ENCODE assay signal across 8 cellular contexts in the genomic region with DNA sequence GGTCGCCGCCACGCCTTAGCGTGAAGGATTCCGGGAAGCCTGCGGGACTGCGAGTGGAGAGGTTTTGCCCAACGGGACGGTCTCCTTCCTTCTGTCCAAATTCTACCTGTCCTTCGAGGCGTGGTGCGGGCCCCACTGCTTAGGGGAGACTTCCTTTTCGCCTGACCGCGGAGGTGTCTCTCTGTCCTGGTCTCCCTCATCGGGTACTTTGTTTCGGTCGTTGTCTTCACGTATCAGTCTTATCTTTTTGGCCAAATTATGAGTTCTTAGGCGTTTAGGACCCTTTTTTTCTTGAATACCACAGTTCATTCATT. TPM values are rescaled to one million over a fixed set of nuclear protein-coding genes. Genes with fewer than 3 reads are reported as not detected.
DNase-seq lines count a peak whose midpoint lies in the region; ATAC-seq, FAIRE-seq and TF ChIP-seq lines count a peak whose summit lies in the region.

No MANE protein-coding gene starts in this region.

- FAIRE-seq in A549 (lab: Jason Lieb, UNC) = no peak
- FAIRE-seq in HepG2 (lab: Jason Lieb, UNC) = no peak

- H2AFZ ChIP-seq in GM23248 = peak overlapping the region; percentile 84
- peak overlapping the region; percentile 76 for H2AFZ ChIP-seq in HepG2 (ENCODE audit: low read length)

- no peaks in the 10 kb centered on the region for H3K9me2 ChIP-seq in GM23248 (ENCODE audit: insufficient read depth)

- TF ChIP-seq POLR2A in A549 (IDR thresholded peaks at IDR 0.05; ENCODE audit: low read length) (no peak), HepG2 (IDR thresholded peaks at IDR 0.05; ENCODE audit: insufficient read depth in 1 of 2, low read depth in 2 of 2, low read length in 2 of 2) (no peak)

- H3K27ac Mint-ChIP-seq in activated naive CD4-positive, alpha-beta T cell treated with anti-CD3 and anti-CD28 coated beads, Interleukin-2, amount 50 U/mL, for 72 hours = peak overlapping the region; percentile 88 to 96

- H3K36me3 ChIP-seq in GM23248 (ENCODE audit: low read depth) = 0 out of 2 replicates have a peak, but pooled peaks cover 6% of the 10 kb centered on the region
- H3K36me3 ChIP-seq in HepG2 (replicated peaks in 1 of 2; ENCODE audit: control insufficient read depth in 1 of 2, insufficient read depth in 2 of 2, low read length in 2 of 2) = 0 out of 5 replicates have a peak, but pooled peaks cover 0 to 7% of the 10 kb centered on the region in 2 experiments
- H3K36me3 ChIP-seq in urinary bladder (ENCODE audit: insufficient read depth) = no peaks in the 10 kb centered on the region

- H3K79me2 ChIP-seq in GM23248 (ENCODE audit: insufficient read depth) = peaks cover 41% of the 10 kb centered on the region
- peaks cover 18% of the 10 kb centered on the region for H3K79me2 ChIP-seq in HepG2 (ENCODE audit: insufficient read depth, low read length)

- H3K9me3 Mint-ChIP-seq in activated naive CD4-positive, alpha-beta T cell treated with anti-CD3 and anti-CD28 coated beads, Interleukin-2, amount 50 U/mL, for 72 hours = no peaks in the 10 kb centered on the region

- WGBS in A549 (ENCODE audit: missing lambda C conversion rate) = 1% methylated on average over 13 of the region's 20 CpGs
- WGBS in GM23248 (ENCODE audit: low coverage in 1 of 2, low lambda C conversion rate in 2 of 2, missing lambda C conversion rate in 2 of 2), 2 experiments = 0 to 1% methylated on average over 14 to 20 of the region's 20 CpGs
- WGBS in HepG2 (ENCODE audit: low lambda C conversion rate) = 1% methylated on average over 11 of the region's 20 CpGs
- WGBS in urinary bladder = under 1% methylated on average over 20 of the region's 20 CpGs

- H4K20me1 ChIP-seq in GM23248 (ENCODE audit: insufficient read depth) = no peaks in the 10 kb centered on the region
- no peaks in the 10 kb centered on the region for H4K20me1 ChIP-seq in HepG2 (ENCODE audit: insufficient read depth, low read length)

- H3K27me3 ChIP-seq in GM23248 (replicated peaks; ENCODE audit: insufficient read depth) (no peaks in the 10 kb centered on the region), HepG2 (ENCODE audit: control insufficient read depth in 1 of 2, insufficient read depth in 2 of 2, low read length in 2 of 2) (no peaks in the 10 kb centered on the region; a peak in 1 of 5 replicates)

- peak overlapping the region; percentile 94 for H3K4me3 ChIP-seq in A549
- peak overlapping the region; percentile 96 for H3K4me3 ChIP-seq in GM23248
- H3K4me3 ChIP-seq in HepG2 (replicated peaks in 1 of 3; ENCODE audit: insufficient read depth in 1 of 3, low read depth in 2 of 3, low read length in 3 of 3) = peak overlapping the region; percentile 81 to 98 (median 84)
- H3K4me3 ChIP-seq in urinary bladder (ENCODE audit: low read depth, low read length) = peak overlapping the region; percentile 60

- CTCF ChIA-PET in A549 (lab: Yijun Ruan, JAX) = interaction anchor here (1.1 to 2.1 kb wide), 3 partner anchors 9 to 19 kb away, joined by 3 to 7 read pairs (median 4); no protein-coding TSS in a partner anchor
- CTCF ChIA-PET in HepG2 (lab: Yijun Ruan, JAX; ENCODE audit: low intra/inter-chr PET ratio, low total read pairs) = no interaction called here

- TF ChIP-seq CTCF in A549 (IDR thresholded peaks at IDR 0.05) (no peak), HepG2 (CRISPR knock-in tag; IDR thresholded peaks at IDR 0.05) (peak; percentile 15; the same call in 1 of the 2 replicates)

- H3F3A ChIP-seq in GM23248 (ENCODE audit: insufficient read depth) = peaks cover 11% of the 10 kb centered on the region

- peaks cover 19 to 21% of the 10 kb centered on the region in 2 donors for H3K36me3 Mint-ChIP-seq in activated naive CD4-positive, alpha-beta T cell treated with anti-CD3 and anti-CD28 coated beads, Interleukin-2, amount 50 U/mL, for 72 hours

- in situ Hi-C loops in GM23248 (cut with MboI) = no loop called here
- in situ Hi-C loops in HepG2 (cut with HindIII; ENCODE audit: extremely low pct_ligation_motif_present, low pct_unique_long_range_greater_than_20kb) = no loop called here

- POLR2A ChIA-PET in A549 (lab: Yijun Ruan, JAX) = interaction anchor here (0.6 to 2.4 kb wide), 9 partner anchors 10 to 218 kb away, joined by 3 to 17 read pairs (median 5); partner anchors contain the start of genes C2CD2L, DPAGT1 and NLRX1
- POLR2A ChIA-PET in HepG2 (lab: Yijun Ruan, JAX) = interaction anchor here (0.7 to 3.3 kb wide), 20 partner anchors 9 to 249 kb away, joined by 3 to 75 read pairs (median 6); partner anchors contain the start of genes C1QTNF5, C2CD2L, CBL and DPAGT1

- intact Hi-C loops in HepG2 (cut with micrococcal nuclease; ENCODE audit: unreplicated experiment) = loop anchor here (2.0 kb wide), 1 partner anchor 21 kb away; the partner anchor contains the start of gene DPAGT1

- H3K4me2 ChIP-seq in A549 (peak overlapping the region; percentile 98), GM23248 (ENCODE audit: unreplicated experiment) (peak overlapping the region; percentile 99), HepG2 (ENCODE audit: low read depth, low read length) (peak overlapping the region; percentile 74)

- H3K27ac ChIP-seq in A549 (peak overlapping the region; percentile 80 to 86), GM23248 (peak overlapping the region; percentile 57), HepG2 (ENCODE audit: extremely low read length, insufficient read depth, low read length) (peak overlapping the region; percentile 55), urinary bladder (ENCODE audit: low read depth) (no peak overlapping the region)

- ATAC-seq in A549 (no peak; a peak in 1 of 6 replicates), HepG2 (no peak), GM19324 (IDR thresholded peaks at IDR 0.05; ENCODE audit: low FRiP score, unreplicated experiment) (no peak)
- ATAC-seq in activated naive CD4-positive, alpha-beta T cell treated with anti-CD3 and anti-CD28 coated beads, Interleukin-2, amount 50 U/mL, for 72 hours = peak in 1 of 2 donors; percentile 10

- TF ChIP-seq RAD21 in A549 (conservative IDR thresholded peaks at IDR 0.05 in 1 of 2, IDR thresholded peaks at IDR 0.05 in 1 of 2) = no peak
- TF ChIP-seq RAD21 in HepG2 (CRISPR knock-in tag; IDR thresholded peaks at IDR 0.05) = no peak

- BruUV-seq in HepG2 (replicated peaks; lab: Mats Ljungman, UMichigan) = TSS peak; percentile 81

- H3K4me1 ChIP-seq in A549 = peaks cover 10% of the 10 kb centered on the region; the same call in 1 of the 3 replicates
- peaks cover 7% of the 10 kb centered on the region for H3K4me1 ChIP-seq in GM23248 (ENCODE audit: insufficient read depth)
- peaks cover 36% of the 10 kb centered on the region for H3K4me1 ChIP-seq in HepG2 (ENCODE audit: insufficient read depth, low read length)
- peaks cover 2% of the 10 kb centered on the region for H3K4me1 ChIP-seq in urinary bladder (ENCODE audit: insufficient read depth)

- H3K9ac ChIP-seq in GM23248 = peak overlapping the region; percentile 84
- peak overlapping the region; percentile 90 for H3K9ac ChIP-seq in HepG2 (ENCODE audit: insufficient read depth, low read depth, low read length)

- TF ChIP-seq EP300 in A549 (IDR thresholded peaks at IDR 0.05) (no peak), HepG2 (IDR thresholded peaks at IDR 0.05; ENCODE audit: low read depth in 2 of 2, low read length in 2 of 2) (no peak), HepG2 (CRISPR knock-in tag; IDR thresholded peaks at IDR 0.05; ENCODE audit: borderline replicate concordance) (no peak)

- no peaks in the 10 kb centered on the region for H3K9me3 ChIP-seq in A549
- no peaks in the 10 kb centered on the region for H3K9me3 ChIP-seq in GM23248 (ENCODE audit: low read depth)
- H3K9me3 ChIP-seq in HepG2 (ENCODE audit: low read length) = no peaks in the 10 kb centered on the region

- no peak for DNase-seq in A549 (ENCODE audit: low read depth in 1 of 2, low spot score in 1 of 2)
- DNase-seq in GM23248 = peak; percentile 9
- DNase-seq in activated naive CD4-positive, alpha-beta T cell treated with anti-CD3 and anti-CD28 coated beads, Interleukin-2, amount 50 U/mL, for 72 hours (ENCODE audit: low spot score in 2 of 2) = no peak
- no peak for DNase-seq in HepG2 (ENCODE audit: low spot score)
- no peak for DNase-seq in ureter (ENCODE audit: low spot score)
- no peak for DNase-seq in MV-4-11 (lab: John Stamatoyannopoulos, UW)

RNA-seq across cellular contexts. Expression of gene HINFP, which starts 0.4 kb away (rescaled TPM):
- 13.0 and 16.3 TPM in 2 replicates for polyA plus RNA-seq in A549 (2011; rRNA removed)
- 11.6 and 14.6 TPM in 2 replicates for polyA plus RNA-seq in A549 (2012; cell fraction: cytosol; rRNA removed)
- 30.1 and 38.3 TPM in 2 replicates for polyA plus RNA-seq in A549 (2012; cell fraction: nucleus; rRNA removed)
- 10.0 to 11.7 TPM (median 10.3 TPM) in 3 replicates for polyA plus RNA-seq in A549 (2017; fragmentation: RNase III; extraction: RNeasy Plus Mini Kit Qiagen cat#74134 plus additional on column Dnase treatment)
- polyA minus RNA-seq in A549 (2011; rRNA and poly(A)+ RNA removed) = 19.5 and 31.3 TPM in 2 replicates
- total RNA-seq in GM23248 (2014; rRNA removed; shearing (Covaris generic)) = 24.9 and 31.8 TPM in 2 replicates
- 8.3 and 9.1 TPM in 2 replicates for polyA plus RNA-seq in GM23248 (2016; fragmentation: Nextera tagmentation; extraction: Ambion mirVana)
- total RNA-seq in activated naive CD4-positive, alpha-beta T cell treated with anti-CD3 and anti-CD28 coated beads, Interleukin-2, amount 50 U/mL, for 72 hours = 10 to 100 TPM; 38.0 to 53.3 TPM
- 13.3 and 15.1 TPM in 2 replicates for total RNA-seq in HepG2 (2016; rRNA removed; fragmentation: Illumina TruSeq; extraction: Trizol)
- 19.3 and 21.2 TPM in 2 replicates for total RNA-seq in HepG2 (2016; cell fraction: cytosol; rRNA removed; fragmentation: Illumina TruSeq; extraction: Trizol; ENCODE audit: low read depth)
- 13.0 and 15.1 TPM in 2 replicates for total RNA-seq in HepG2 (2016; cell fraction: insoluble cytoplasmic fraction; rRNA removed; fragmentation: Illumina TruSeq; extraction: Trizol)
- total RNA-seq in HepG2 (2016; cell fraction: membrane; rRNA removed; fragmentation: Illumina TruSeq; extraction: Trizol) = 11.9 and 13.6 TPM in 2 replicates
- total RNA-seq in HepG2 (2016; cell fraction: nucleus; rRNA removed; fragmentation: Illumina TruSeq; extraction: Trizol) = 14.0 and 18.0 TPM in 2 replicates
- polyA plus RNA-seq in HepG2 (2011; rRNA removed) = 21.4 and 27.5 TPM in 2 replicates
- 15.9 and 17.5 TPM in 2 replicates for polyA plus RNA-seq in HepG2 (2011; cell fraction: cytosol; rRNA removed)
- polyA plus RNA-seq in HepG2 (2011; cell fraction: nucleus; rRNA removed) = 47.6 and 50.8 TPM in 2 replicates
- 8.2 and 13.4 TPM in 2 replicates for polyA plus RNA-seq in HepG2 (2012)
- polyA plus RNA-seq in HepG2 (2016; cell fraction: cytosol; fragmentation: Illumina TruSeq; extraction: Trizol; ENCODE audit: low read depth) = 2.5 and 2.6 TPM in 2 replicates
- polyA plus RNA-seq in HepG2 (2016; cell fraction: insoluble cytoplasmic fraction; fragmentation: Illumina TruSeq; extraction: Trizol; ENCODE audit: low read depth) = 14.5 and 17.5 TPM in 2 replicates
- 4.6 and 5.7 TPM in 2 replicates for polyA plus RNA-seq in HepG2 (2016; cell fraction: membrane; fragmentation: Illumina TruSeq; extraction: Trizol; ENCODE audit: low read depth)
- 29.7 and 32.0 TPM in 2 replicates for polyA plus RNA-seq in HepG2 (2016; cell fraction: nucleus; fragmentation: Illumina TruSeq; extraction: Trizol; ENCODE audit: insufficient read depth, low read depth)
- 40.6 and 44.8 TPM in 2 replicates for polyA minus RNA-seq in HepG2 (2011; rRNA and poly(A)+ RNA removed; ENCODE audit: low replicate concordance)
- 12.8 and 13.3 TPM in 2 replicates for polyA minus RNA-seq in HepG2 (2011; cell fraction: cytosol; rRNA and poly(A)+ RNA removed)
- polyA minus RNA-seq in HepG2 (2011; cell fraction: nucleus; rRNA and poly(A)+ RNA removed) = 32.8 and 34.8 TPM in 2 replicates
- 16.5 TPM for total RNA-seq in urinary bladder
- 17.6 TPM for polyA plus RNA-seq in urinary bladder
- total RNA-seq in ureter = 28.8 TPM

RNA-seq across cellular contexts. Expression of gene C2CD2L, which starts 14.6 kb away (rescaled TPM):
- polyA plus RNA-seq in A549 (2011; rRNA removed) (2.4 and 3.5 TPM in 2 replicates), A549 (2017; fragmentation: RNase III; extraction: RNeasy Plus Mini Kit Qiagen cat#74134 plus additional on column Dnase treatment) (4.1 to 4.8 TPM (median 4.2 TPM) in 3 replicates), GM23248 (2016; fragmentation: Nextera tagmentation; extraction: Ambion mirVana) (2.6 and 3.1 TPM in 2 replicates), HepG2 (2011; rRNA removed) (5.5 and 6.0 TPM in 2 replicates), urinary bladder (9.8 TPM)
- polyA plus RNA-seq in A549 (2012; cell fraction: cytosol; rRNA removed) = 4.0 and 5.3 TPM in 2 replicates
- polyA plus RNA-seq in A549 (2012; cell fraction: nucleus; rRNA removed) = 13.3 and 14.2 TPM in 2 replicates
- 10.6 and 11.8 TPM in 2 replicates for polyA minus RNA-seq in A549 (2011; rRNA and poly(A)+ RNA removed)
- 4.1 and 4.7 TPM in 2 replicates for total RNA-seq in GM23248 (2014; rRNA removed; shearing (Covaris generic))
- total RNA-seq in activated naive CD4-positive, alpha-beta T cell treated with anti-CD3 and anti-CD28 coated beads, Interleukin-2, amount 50 U/mL, for 72 hours = 10 to 100 TPM; 19.1 to 43.2 TPM
- total RNA-seq in HepG2 (2016; rRNA removed; fragmentation: Illumina TruSeq; extraction: Trizol) (1.2 and 3.7 TPM in 2 replicates), urinary bladder (3.4 TPM), ureter (10.1 TPM)
- total RNA-seq in HepG2 (2016; cell fraction: cytosol; rRNA removed; fragmentation: Illumina TruSeq; extraction: Trizol; ENCODE audit: low read depth) = 0.79 and 1.4 TPM in 2 replicates
- 1.5 and 3.1 TPM in 2 replicates for total RNA-seq in HepG2 (2016; cell fraction: insoluble cytoplasmic fraction; rRNA removed; fragmentation: Illumina TruSeq; extraction: Trizol)
- total RNA-seq in HepG2 (2016; cell fraction: membrane; rRNA removed; fragmentation: Illumina TruSeq; extraction: Trizol) = 1.6 and 1.9 TPM in 2 replicates
- 5.6 and 5.7 TPM in 2 replicates for total RNA-seq in HepG2 (2016; cell fraction: nucleus; rRNA removed; fragmentation: Illumina TruSeq; extraction: Trizol)
- 3.1 and 3.8 TPM in 2 replicates for polyA plus RNA-seq in HepG2 (2011; cell fraction: cytosol; rRNA removed)
- polyA plus RNA-seq in HepG2 (2011; cell fraction: nucleus; rRNA removed) = 19.5 and 20.9 TPM in 2 replicates
- polyA plus RNA-seq in HepG2 (2012) = 3.6 and 6.9 TPM in 2 replicates
- polyA plus RNA-seq in HepG2 (2016; cell fraction: cytosol; fragmentation: Illumina TruSeq; extraction: Trizol; ENCODE audit: low read depth) = 0.15 and 0.31 TPM in 2 replicates
- 1.6 and 2.4 TPM in 2 replicates for polyA plus RNA-seq in HepG2 (2016; cell fraction: insoluble cytoplasmic fraction; fragmentation: Illumina TruSeq; extraction: Trizol; ENCODE audit: low read depth)
- 1.5 TPM in 2 replicates for polyA plus RNA-seq in HepG2 (2016; cell fraction: membrane; fragmentation: Illumina TruSeq; extraction: Trizol; ENCODE audit: low read depth)
- polyA plus RNA-seq in HepG2 (2016; cell fraction: nucleus; fragmentation: Illumina TruSeq; extraction: Trizol; ENCODE audit: insufficient read depth, low read depth) = 13.0 and 14.1 TPM in 2 replicates
- 12.9 and 18.4 TPM in 2 replicates for polyA minus RNA-seq in HepG2 (2011; rRNA and poly(A)+ RNA removed; ENCODE audit: low replicate concordance)
- polyA minus RNA-seq in HepG2 (2011; cell fraction: cytosol; rRNA and poly(A)+ RNA removed) = 2.0 and 5.5 TPM in 2 replicates
- polyA minus RNA-seq in HepG2 (2011; cell fraction: nucleus; rRNA and poly(A)+ RNA removed) = 10.0 and 17.3 TPM in 2 replicates

RNA-seq across cellular contexts. Expression of gene DPAGT1, which starts 20.1 kb away (rescaled TPM):
- 81.4 and 86.9 TPM in 2 replicates for polyA plus RNA-seq in A549 (2011; rRNA removed)
- polyA plus RNA-seq in A549 (2012; cell fraction: cytosol; rRNA removed) = 47.6 and 51.1 TPM in 2 replicates
- polyA plus RNA-seq in A549 (2012; cell fraction: nucleus; rRNA removed) = 128 and 131 TPM in 2 replicates
- polyA plus RNA-seq in A549 (2017; fragmentation: RNase III; extraction: RNeasy Plus Mini Kit Qiagen cat#74134 plus additional on column Dnase treatment) = 42.1 to 47.6 TPM (median 43.7 TPM) in 3 replicates
- polyA minus RNA-seq in A549 (2011; rRNA and poly(A)+ RNA removed) = 102 and 104 TPM in 2 replicates
- 30.0 and 30.9 TPM in 2 replicates for total RNA-seq in GM23248 (2014; rRNA removed; shearing (Covaris generic))
- polyA plus RNA-seq in GM23248 (2016; fragmentation: Nextera tagmentation; extraction: Ambion mirVana) = 68.6 and 73.6 TPM in 2 replicates
- 10 to 100 TPM; 74.7 to 79.9 TPM for total RNA-seq in activated naive CD4-positive, alpha-beta T cell treated with anti-CD3 and anti-CD28 coated beads, Interleukin-2, amount 50 U/mL, for 72 hours
- 15.1 and 37.6 TPM in 2 replicates for total RNA-seq in HepG2 (2016; rRNA removed; fragmentation: Illumina TruSeq; extraction: Trizol)
- total RNA-seq in HepG2 (2016; cell fraction: cytosol; rRNA removed; fragmentation: Illumina TruSeq; extraction: Trizol; ENCODE audit: low read depth) = 9.0 and 10.4 TPM in 2 replicates
- total RNA-seq in HepG2 (2016; cell fraction: insoluble cytoplasmic fraction; rRNA removed; fragmentation: Illumina TruSeq; extraction: Trizol) = 13.6 and 37.2 TPM in 2 replicates
- total RNA-seq in HepG2 (2016; cell fraction: membrane; rRNA removed; fragmentation: Illumina TruSeq; extraction: Trizol) = 11.6 and 12.3 TPM in 2 replicates
- 44.3 and 47.6 TPM in 2 replicates for total RNA-seq in HepG2 (2016; cell fraction: nucleus; rRNA removed; fragmentation: Illumina TruSeq; extraction: Trizol)
- 63.9 and 70.7 TPM in 2 replicates for polyA plus RNA-seq in HepG2 (2011; rRNA removed)
- 58.3 and 83.9 TPM in 2 replicates for polyA plus RNA-seq in HepG2 (2011; cell fraction: cytosol; rRNA removed)
- polyA plus RNA-seq in HepG2 (2011; cell fraction: nucleus; rRNA removed) = 188 and 198 TPM in 2 replicates
- polyA plus RNA-seq in HepG2 (2012) = 29.8 and 34.0 TPM in 2 replicates
- 7.4 and 9.5 TPM in 2 replicates for polyA plus RNA-seq in HepG2 (2016; cell fraction: cytosol; fragmentation: Illumina TruSeq; extraction: Trizol; ENCODE audit: low read depth)
- 22.6 and 25.1 TPM in 2 replicates for polyA plus RNA-seq in HepG2 (2016; cell fraction: insoluble cytoplasmic fraction; fragmentation: Illumina TruSeq; extraction: Trizol; ENCODE audit: low read depth)
- polyA plus RNA-seq in HepG2 (2016; cell fraction: membrane; fragmentation: Illumina TruSeq; extraction: Trizol; ENCODE audit: low read depth) = 11.7 and 14.0 TPM in 2 replicates
- polyA plus RNA-seq in HepG2 (2016; cell fraction: nucleus; fragmentation: Illumina TruSeq; extraction: Trizol; ENCODE audit: insufficient read depth, low read depth) = 111 TPM in 2 replicates
- 144 and 162 TPM in 2 replicates for polyA minus RNA-seq in HepG2 (2011; rRNA and poly(A)+ RNA removed; ENCODE audit: low replicate concordance)
- 27.4 and 33.9 TPM in 2 replicates for polyA minus RNA-seq in HepG2 (2011; cell fraction: cytosol; rRNA and poly(A)+ RNA removed)
- polyA minus RNA-seq in HepG2 (2011; cell fraction: nucleus; rRNA and poly(A)+ RNA removed) = 47.9 and 50.1 TPM in 2 replicates
- 12.1 TPM for total RNA-seq in urinary bladder
- polyA plus RNA-seq in urinary bladder = 29.1 TPM
- total RNA-seq in ureter = 45.4 TPM

RNA-seq across cellular contexts. Expression of gene ABCG4, which starts 27.1 kb away (rescaled TPM):
- polyA plus RNA-seq in A549 (2011; rRNA removed) (0.10 and 0.25 TPM in 2 replicates), A549 (2017; fragmentation: RNase III; extraction: RNeasy Plus Mini Kit Qiagen cat#74134 plus additional on column Dnase treatment) (0.33 to 0.44 TPM (median 0.35 TPM) in 3 replicates), GM23248 (2016; fragmentation: Nextera tagmentation; extraction: Ambion mirVana) (0.06 and 0.14 TPM in 2 replicates), HepG2 (2011; rRNA removed) (not detected in 2 replicates), urinary bladder (0.18 TPM)
- polyA plus RNA-seq in A549 (2012; cell fraction: cytosol; rRNA removed) = 0.17 and 0.30 TPM in 2 replicates
- 0.79 and 1.1 TPM in 2 replicates for polyA plus RNA-seq in A549 (2012; cell fraction: nucleus; rRNA removed)
- polyA minus RNA-seq in A549 (2011; rRNA and poly(A)+ RNA removed) = 0.39 and 0.54 TPM in 2 replicates
- total RNA-seq in GM23248 (2014; rRNA removed; shearing (Covaris generic)) = not detected in 2 replicates
- total RNA-seq in activated naive CD4-positive, alpha-beta T cell treated with anti-CD3 and anti-CD28 coated beads, Interleukin-2, amount 50 U/mL, for 72 hours = under 1 TPM; 0.12 to 0.25 TPM
- total RNA-seq in HepG2 (2016; rRNA removed; fragmentation: Illumina TruSeq; extraction: Trizol) (not detected in 2 replicates), urinary bladder (0.95 TPM), ureter (0.42 TPM)
- not detected in 2 replicates for total RNA-seq in HepG2 (2016; cell fraction: cytosol; rRNA removed; fragmentation: Illumina TruSeq; extraction: Trizol; ENCODE audit: low read depth)
- not detected in 2 replicates for total RNA-seq in HepG2 (2016; cell fraction: insoluble cytoplasmic fraction; rRNA removed; fragmentation: Illumina TruSeq; extraction: Trizol)
- total RNA-seq in HepG2 (2016; cell fraction: membrane; rRNA removed; fragmentation: Illumina TruSeq; extraction: Trizol) = not detected in 2 replicates
- total RNA-seq in HepG2 (2016; cell fraction: nucleus; rRNA removed; fragmentation: Illumina TruSeq; extraction: Trizol) = not detected in 2 replicates
- not detected in 2 replicates for polyA plus RNA-seq in HepG2 (2011; cell fraction: cytosol; rRNA removed)
- polyA plus RNA-seq in HepG2 (2011; cell fraction: nucleus; rRNA removed) = 0.05 TPM in 1 of 2 replicates, not detected in the other
- not detected in 2 replicates for polyA plus RNA-seq in HepG2 (2012)
- polyA plus RNA-seq in HepG2 (2016; cell fraction: cytosol; fragmentation: Illumina TruSeq; extraction: Trizol; ENCODE audit: low read depth) = not detected in 2 replicates
- not detected in 2 replicates for polyA plus RNA-seq in HepG2 (2016; cell fraction: insoluble cytoplasmic fraction; fragmentation: Illumina TruSeq; extraction: Trizol; ENCODE audit: low read depth)
- not detected in 2 replicates for polyA plus RNA-seq in HepG2 (2016; cell fraction: membrane; fragmentation: Illumina TruSeq; extraction: Trizol; ENCODE audit: low read depth)
- polyA plus RNA-seq in HepG2 (2016; cell fraction: nucleus; fragmentation: Illumina TruSeq; extraction: Trizol; ENCODE audit: insufficient read depth, low read depth) = not detected in 2 replicates
- 0.52 TPM in 1 of 2 replicates, not detected in the other for polyA minus RNA-seq in HepG2 (2011; rRNA and poly(A)+ RNA removed; ENCODE audit: low replicate concordance)
- polyA minus RNA-seq in HepG2 (2011; cell fraction: cytosol; rRNA and poly(A)+ RNA removed) = not detected in 2 replicates
- polyA minus RNA-seq in HepG2 (2011; cell fraction: nucleus; rRNA and poly(A)+ RNA removed) = not detected in 2 replicates

RNA-seq across cellular contexts. Expression of gene HMBS, which starts 37.1 kb away (rescaled TPM):
- polyA plus RNA-seq in A549 (2011; rRNA removed) (62.2 and 77.6 TPM in 2 replicates), A549 (2017; fragmentation: RNase III; extraction: RNeasy Plus Mini Kit Qiagen cat#74134 plus additional on column Dnase treatment) (48.8 to 51.7 TPM (median 49.1 TPM) in 3 replicates), GM23248 (2016; fragmentation: Nextera tagmentation; extraction: Ambion mirVana) (46.1 and 53.3 TPM in 2 replicates), HepG2 (2011; rRNA removed) (46.8 and 46.9 TPM in 2 replicates), urinary bladder (19.0 TPM)
- polyA plus RNA-seq in A549 (2012; cell fraction: cytosol; rRNA removed) = 71.6 and 74.7 TPM in 2 replicates
- 83.1 and 86.5 TPM in 2 replicates for polyA plus RNA-seq in A549 (2012; cell fraction: nucleus; rRNA removed)
- 56.8 and 74.4 TPM in 2 replicates for polyA minus RNA-seq in A549 (2011; rRNA and poly(A)+ RNA removed)
- 5.1 and 8.5 TPM in 2 replicates for total RNA-seq in GM23248 (2014; rRNA removed; shearing (Covaris generic))
- 10 to 100 TPM; 20.0 to 35.7 TPM for total RNA-seq in activated naive CD4-positive, alpha-beta T cell treated with anti-CD3 and anti-CD28 coated beads, Interleukin-2, amount 50 U/mL, for 72 hours
- total RNA-seq in HepG2 (2016; rRNA removed; fragmentation: Illumina TruSeq; extraction: Trizol) (9.4 and 14.0 TPM in 2 replicates), urinary bladder (6.5 TPM), ureter (26.4 TPM)
- total RNA-seq in HepG2 (2016; cell fraction: cytosol; rRNA removed; fragmentation: Illumina TruSeq; extraction: Trizol; ENCODE audit: low read depth) = 11.3 and 12.0 TPM in 2 replicates
- 10.3 and 11.8 TPM in 2 replicates for total RNA-seq in HepG2 (2016; cell fraction: insoluble cytoplasmic fraction; rRNA removed; fragmentation: Illumina TruSeq; extraction: Trizol)
- total RNA-seq in HepG2 (2016; cell fraction: membrane; rRNA removed; fragmentation: Illumina TruSeq; extraction: Trizol) = 17.7 and 22.9 TPM in 2 replicates
- total RNA-seq in HepG2 (2016; cell fraction: nucleus; rRNA removed; fragmentation: Illumina TruSeq; extraction: Trizol) = 19.9 and 22.9 TPM in 2 replicates
- 36.8 and 52.6 TPM in 2 replicates for polyA plus RNA-seq in HepG2 (2011; cell fraction: cytosol; rRNA removed)
- 114 and 141 TPM in 2 replicates for polyA plus RNA-seq in HepG2 (2011; cell fraction: nucleus; rRNA removed)
- polyA plus RNA-seq in HepG2 (2012) = 25.3 and 27.5 TPM in 2 replicates
- 41.8 and 50.4 TPM in 2 replicates for polyA plus RNA-seq in HepG2 (2016; cell fraction: cytosol; fragmentation: Illumina TruSeq; extraction: Trizol; ENCODE audit: low read depth)
- polyA plus RNA-seq in HepG2 (2016; cell fraction: insoluble cytoplasmic fraction; fragmentation: Illumina TruSeq; extraction: Trizol; ENCODE audit: low read depth) = 59.7 and 64.5 TPM in 2 replicates
- polyA plus RNA-seq in HepG2 (2016; cell fraction: membrane; fragmentation: Illumina TruSeq; extraction: Trizol; ENCODE audit: low read depth) = 48.2 and 57.5 TPM in 2 replicates
- 85.4 and 92.8 TPM in 2 replicates for polyA plus RNA-seq in HepG2 (2016; cell fraction: nucleus; fragmentation: Illumina TruSeq; extraction: Trizol; ENCODE audit: insufficient read depth, low read depth)
- 40.3 and 66.3 TPM in 2 replicates for polyA minus RNA-seq in HepG2 (2011; rRNA and poly(A)+ RNA removed; ENCODE audit: low replicate concordance)
- polyA minus RNA-seq in HepG2 (2011; cell fraction: cytosol; rRNA and poly(A)+ RNA removed) = 14.4 and 18.5 TPM in 2 replicates
- 22.6 and 26.1 TPM in 2 replicates for polyA minus RNA-seq in HepG2 (2011; cell fraction: nucleus; rRNA and poly(A)+ RNA removed)

Comparison
In these comparisons a context has a peak if more than half of its experiments do, and no peak if none do; other contexts are left out.
1. Of the 38 proteins assayed by ChIP-seq in both HepG2 and A549: peak only in HepG2: CTCF; only in A549: none; in both: none; in neither: 37.